8 cellular contexts compared by ENCODE assay signal in genomic region chr17:44071198-44071520, GRCh38. TPM values are rescaled to one million over a fixed set of nuclear protein-coding genes. Genes with fewer than 3 reads are reported as not detected.
DNase-seq lines count a peak whose midpoint lies in the region; ATAC-seq, FAIRE-seq and TF ChIP-seq lines count a peak whose summit lies in the region.

No MANE protein-coding gene starts in this region.

- peak overlapping the region; percentile 86 for H3K4me2 ChIP-seq in endothelial cell of umbilical vein (ENCODE audit: insufficient read depth, low read length)

- no peaks in the 10 kb centered on the region for H3K27me3 ChIP-seq in endothelial cell of umbilical vein (ENCODE audit: control insufficient read depth in 2 of 2, insufficient read depth in 2 of 2, low read length in 2 of 2)

- POLR2A ChIA-PET in endothelial cell of umbilical vein (lab: Charles Lee) = no interaction called here

- TF ChIP-seq POLR2A in endothelial cell of umbilical vein (IDR thresholded peaks at IDR 0.05; ENCODE audit: low read depth, low read length) = no peak

- H3K4me3 ChIP-seq in endothelial cell of umbilical vein (replicated peaks in 1 of 3; ENCODE audit: insufficient read depth in 1 of 3, low read depth in 1 of 3, low read length in 3 of 3) = peak overlapping the region; percentile 42 to 81 (median 43)

- peaks cover 11% of the 10 kb centered on the region for H3K79me2 ChIP-seq in endothelial cell of umbilical vein (ENCODE audit: control insufficient read depth, insufficient read depth, low read length)

- peak; percentile 11 for ATAC-seq in GM19452 (IDR thresholded peaks at IDR 0.05; ENCODE audit: unreplicated experiment)
- ATAC-seq in HG03378 (IDR thresholded peaks at IDR 0.05; ENCODE audit: unreplicated experiment) = no peak

- H3K9me1 ChIP-seq in endothelial cell of umbilical vein (replicated peaks; ENCODE audit: control insufficient read depth, extremely low read depth, insufficient read depth, low read length) = no peaks in the 10 kb centered on the region

- H3K36me3 ChIP-seq in endothelial cell of umbilical vein (ENCODE audit: control insufficient read depth in 2 of 2, extremely low read depth in 1 of 2, insufficient read depth in 2 of 2, low read length in 2 of 2) = peaks cover 4 to 18% of the 10 kb centered on the region in 2 experiments

- peak overlapping the region; percentile 52 for H3K27ac ChIP-seq in endothelial cell of umbilical vein (ENCODE audit: insufficient read depth, low read depth, low read length)

- DNase-seq in endothelial cell of umbilical vein (ENCODE audit: low read depth, low spot score) (no peak), progenitor cell of endocrine pancreas (ENCODE audit: low spot score, unreplicated experiment) (no peak), GOT3 (lab: John Stamatoyannopoulos, UW) (no peak), RPMI8226 (no peak), midbrain (lab: John Stamatoyannopoulos, UW) (no peak)

- H3K27ac Mint-ChIP-seq in progenitor cell of endocrine pancreas = peak overlapping the region; percentile 96

- TF ChIP-seq CTCF in endothelial cell of umbilical vein (IDR thresholded peaks at IDR 0.05; ENCODE audit: extremely low read depth in 1 of 2, insufficient read depth in 1 of 2, low read depth in 1 of 2, low read length in 2 of 2) = no peak
- TF ChIP-seq CTCF in progenitor cell of endocrine pancreas (IDR thresholded peaks at IDR 0.05; ENCODE audit: unreplicated experiment) = no peak

- intact Hi-C loops in endothelial cell of umbilical vein (cut with micrococcal nuclease) = loop anchor here (2.0 to 5.0 kb wide), 4 partner anchors 56 to 116 kb away; partner anchors contain the start of genes TMEM101 and TMUB2

- no peaks in the 10 kb centered on the region for H3K9me3 ChIP-seq in endothelial cell of umbilical vein (replicated peaks; ENCODE audit: control insufficient read depth, insufficient read depth, low read length)

- dilution Hi-C loops in endothelial cell of umbilical vein (cut with MboI; ENCODE audit: extremely low pct_ligation_motif_present, low sequenced_read_pairs) = no loop called here

- no peaks in the 10 kb centered on the region for H4K20me1 ChIP-seq in endothelial cell of umbilical vein (replicated peaks; ENCODE audit: control insufficient read depth, extremely low read depth, insufficient read depth, low read length)

- H2AFZ ChIP-seq in endothelial cell of umbilical vein (ENCODE audit: low read depth, low read length) = peak overlapping the region; percentile 32

- no peaks in the 10 kb centered on the region for H3K27me3 Mint-ChIP-seq in progenitor cell of endocrine pancreas

- TSS peak; percentile 67 for BruUV-seq in endothelial cell of umbilical vein (replicated peaks; lab: Mats Ljungman, UMichigan)

- FAIRE-seq in endothelial cell of umbilical vein (lab: Jason Lieb, UNC) = no peak

- peak overlapping the region; percentile 87 for H3K4me3 Mint-ChIP-seq in progenitor cell of endocrine pancreas (ENCODE audit: low read depth)

- H3K4me1 Mint-ChIP-seq in progenitor cell of endocrine pancreas (ENCODE audit: low read depth) = peaks cover 22% of the 10 kb centered on the region

- CTCF ChIA-PET in endothelial cell of umbilical vein (lab: Charles Lee) = interaction anchor here (0.7 to 2.4 kb wide), 5 partner anchors 13 to 52 kb away, joined by 3 to 12 read pairs (median 5); partner anchors contain the start of gene HDAC5

- H3K36me3 Mint-ChIP-seq in progenitor cell of endocrine pancreas (ENCODE audit: insufficient read depth) = peaks cover 1% of the 10 kb centered on the region

- peaks cover 19% of the 10 kb centered on the region for H3K4me1 ChIP-seq in endothelial cell of umbilical vein (ENCODE audit: control insufficient read depth, extremely low read depth, insufficient read depth, low read length)

- H3K9ac ChIP-seq in endothelial cell of umbilical vein (replicated peaks; ENCODE audit: extremely low read depth, insufficient read depth, low read length) = peak overlapping the region; percentile 59

- no peaks in the 10 kb centered on the region for H3K9me3 Mint-ChIP-seq in progenitor cell of endocrine pancreas (ENCODE audit: low read depth)

TF ChIP-seq in PFSK-1, 5 proteins besides CTCF, POLR2A, EP300 and RAD21:
- no peak for TF ChIP-seq POLR2AphosphoS5 (IDR thresholded peaks at IDR 0.05; ENCODE audit: low read depth, low read length)
- peak; percentile 30; the same call in 1 of the 2 replicates for TF ChIP-seq SIN3A (IDR thresholded peaks at IDR 0.05; ENCODE audit: borderline replicate concordance, insufficient read depth, low read length)

TF ChIP-seq in endothelial cell of umbilical vein, 7 proteins besides CTCF, POLR2A, EP300 and RAD21:
- no peak for TF ChIP-seq FOS (IDR thresholded peaks at IDR 0.05; ENCODE audit: borderline replicate concordance, insufficient read depth, low read length)
- TF ChIP-seq, protein P1, sequence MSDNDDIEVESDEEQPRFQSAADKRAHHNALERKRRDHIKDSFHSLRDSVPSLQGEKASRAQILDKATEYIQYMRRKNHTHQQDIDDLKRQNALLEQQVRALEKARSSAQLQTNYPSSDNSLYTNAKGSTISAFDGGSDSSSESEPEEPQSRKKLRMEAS (IDR thresholded peaks at IDR 0.05; ENCODE audit: insufficient read depth, insufficient read length) = no peak
- no peak for TF ChIP-seq JUN (IDR thresholded peaks at IDR 0.05; ENCODE audit: borderline replicate concordance, insufficient read depth, insufficient read length, low read depth)
- TF ChIP-seq MYC (IDR thresholded peaks at IDR 0.05; ENCODE audit: low read depth, low read length) = no peak
- no peak for TF ChIP-seq EZH2 (IDR thresholded peaks at IDR 0.05; ENCODE audit: borderline replicate concordance, low read depth, low read length, severe bottlenecking)
- TF ChIP-seq POLR2AphosphoS5 (IDR thresholded peaks at IDR 0.05; ENCODE audit: insufficient read depth, low read depth, low read length) = no peak
- TF ChIP-seq GATA2 (IDR thresholded peaks at IDR 0.05; ENCODE audit: insufficient read depth, insufficient read length, low read depth, low read length) = no peak

RNA-seq across cellular contexts. Expression of gene G6PC3, which starts 0.6 kb away (rescaled TPM):
- polyA plus RNA-seq in PFSK-1 (2012; ENCODE audit: insufficient read length, low read depth) = 151 TPM
- total RNA-seq in endothelial cell of umbilical vein (74.1 and 78.4 TPM in 2 replicates), progenitor cell of endocrine pancreas (57.3 and 58.7 TPM in 2 replicates)
- 194 and 277 TPM in 2 replicates for polyA plus RNA-seq in endothelial cell of umbilical vein
- polyA plus RNA-seq in endothelial cell of umbilical vein (2011; cell fraction: cytosol; rRNA removed) = 113 and 123 TPM in 2 replicates
- polyA plus RNA-seq in endothelial cell of umbilical vein (2011; cell fraction: nucleus; rRNA removed) = 41.9 and 49.3 TPM in 2 replicates
- 110 and 116 TPM in 2 replicates for polyA plus RNA-seq in endothelial cell of umbilical vein (2012)
- 158 and 188 TPM in 2 replicates for polyA minus RNA-seq in endothelial cell of umbilical vein
- 79.5 TPM for polyA minus RNA-seq in endothelial cell of umbilical vein (2011; cell fraction: cytosol; rRNA and poly(A)+ RNA removed)
- polyA minus RNA-seq in endothelial cell of umbilical vein (2011; cell fraction: nucleus; rRNA and poly(A)+ RNA removed) = 31.0 and 31.3 TPM in 2 replicates

RNA-seq across cellular contexts. Expression of gene LSM12, which starts 4.7 kb away (rescaled TPM):
- 78.7 TPM for polyA plus RNA-seq in PFSK-1 (2012; ENCODE audit: insufficient read length, low read depth)
- total RNA-seq in endothelial cell of umbilical vein = 68.9 and 73.5 TPM in 2 replicates
- 34.3 and 36.5 TPM in 2 replicates for polyA plus RNA-seq in endothelial cell of umbilical vein
- 40.7 and 40.9 TPM in 2 replicates for polyA plus RNA-seq in endothelial cell of umbilical vein (2011; cell fraction: cytosol; rRNA removed)
- polyA plus RNA-seq in endothelial cell of umbilical vein (2011; cell fraction: nucleus; rRNA removed) = 28.0 and 28.8 TPM in 2 replicates
- polyA plus RNA-seq in endothelial cell of umbilical vein (2012) = 42.4 and 52.8 TPM in 2 replicates
- 48.4 and 50.5 TPM in 2 replicates for polyA minus RNA-seq in endothelial cell of umbilical vein
- 43.3 TPM for polyA minus RNA-seq in endothelial cell of umbilical vein (2011; cell fraction: cytosol; rRNA and poly(A)+ RNA removed)
- polyA minus RNA-seq in endothelial cell of umbilical vein (2011; cell fraction: nucleus; rRNA and poly(A)+ RNA removed) = 22.7 and 26.0 TPM in 2 replicates
- total RNA-seq in progenitor cell of endocrine pancreas = 54.1 and 55.4 TPM in 2 replicates

RNA-seq across cellular contexts. Expression of gene HDAC5, which starts 52.3 kb away (rescaled TPM):
- 289 TPM for polyA plus RNA-seq in PFSK-1 (2012; ENCODE audit: insufficient read length, low read depth)
- total RNA-seq in endothelial cell of umbilical vein = 40.2 and 40.4 TPM in 2 replicates
- polyA plus RNA-seq in endothelial cell of umbilical vein = 35.4 and 40.0 TPM in 2 replicates
- 22.2 and 28.4 TPM in 2 replicates for polyA plus RNA-seq in endothelial cell of umbilical vein (2011; cell fraction: cytosol; rRNA removed)
- 31.7 and 40.2 TPM in 2 replicates for polyA plus RNA-seq in endothelial cell of umbilical vein (2011; cell fraction: nucleus; rRNA removed)
- polyA plus RNA-seq in endothelial cell of umbilical vein (2012) = 12.7 and 20.4 TPM in 2 replicates
- 39.3 and 54.8 TPM in 2 replicates for polyA minus RNA-seq in endothelial cell of umbilical vein
- 27.1 TPM for polyA minus RNA-seq in endothelial cell of umbilical vein (2011; cell fraction: cytosol; rRNA and poly(A)+ RNA removed)
- polyA minus RNA-seq in endothelial cell of umbilical vein (2011; cell fraction: nucleus; rRNA and poly(A)+ RNA removed) = 15.8 and 25.9 TPM in 2 replicates
- 39.0 and 41.3 TPM in 2 replicates for total RNA-seq in progenitor cell of endocrine pancreas

RNA-seq across cellular contexts. Expression of gene TMEM101, which starts 56.4 kb away (rescaled TPM):
- polyA plus RNA-seq in PFSK-1 (2012; ENCODE audit: insufficient read length, low read depth) = 49.6 TPM
- 29.4 and 30.4 TPM in 2 replicates for total RNA-seq in endothelial cell of umbilical vein
- 60.2 and 61.6 TPM in 2 replicates for polyA plus RNA-seq in endothelial cell of umbilical vein
- 38.8 and 43.5 TPM in 2 replicates for polyA plus RNA-seq in endothelial cell of umbilical vein (2011; cell fraction: cytosol; rRNA removed)
- polyA plus RNA-seq in endothelial cell of umbilical vein (2011; cell fraction: nucleus; rRNA removed) = 17.7 and 18.3 TPM in 2 replicates
- polyA plus RNA-seq in endothelial cell of umbilical vein (2012) = 25.0 and 34.0 TPM in 2 replicates
- 41.6 and 43.0 TPM in 2 replicates for polyA minus RNA-seq in endothelial cell of umbilical vein
- polyA minus RNA-seq in endothelial cell of umbilical vein (2011; cell fraction: cytosol; rRNA and poly(A)+ RNA removed) = 20.9 TPM
- 7.6 and 10.1 TPM in 2 replicates for polyA minus RNA-seq in endothelial cell of umbilical vein (2011; cell fraction: nucleus; rRNA and poly(A)+ RNA removed)
- 27.5 and 28.9 TPM in 2 replicates for total RNA-seq in progenitor cell of endocrine pancreas
